In the genomic region with DNA sequence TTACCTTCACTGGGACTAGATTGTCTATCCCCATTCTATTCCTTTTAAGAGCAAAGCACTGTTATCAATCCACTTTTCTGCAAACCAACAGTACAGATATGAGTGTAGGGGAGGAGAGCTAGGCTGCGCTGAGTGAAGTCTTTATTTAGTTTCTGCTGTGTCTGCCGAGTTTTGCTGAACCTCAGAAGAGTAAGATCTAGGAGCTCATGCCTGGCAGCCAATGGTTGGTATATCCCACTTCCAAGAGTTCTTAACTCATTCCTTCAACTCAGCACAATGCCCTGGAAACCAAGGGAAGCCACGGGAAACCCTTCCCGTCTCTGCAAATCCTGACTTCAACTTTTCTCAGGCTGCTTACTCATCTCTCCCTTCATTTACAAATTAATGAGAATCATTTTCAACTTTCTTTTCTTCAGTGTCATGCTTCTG, we compare ENCODE assay signal across 18 cellular contexts. TPM values are rescaled to one million over a fixed set of nuclear protein-coding genes. Genes with fewer than 3 reads are reported as not detected.
A peak's percentile ranks its signal among the peaks of the same experiment; 100 is the strongest.
DNase-seq lines count a peak whose midpoint lies in the region; ATAC-seq, FAIRE-seq and TF ChIP-seq lines count a peak whose summit lies in the region.
"Had no signal": no experiment of that assay in that cellular context is flagged by ENCODE, and none has a peak within 500 bp of the region (broad histone marks: within the 10 kb centered on the region; RNA-seq: fewer than 3 reads in every experiment).

No MANE protein-coding gene starts in this region.

- H3K79me2 ChIP-seq in K562 (ENCODE audit: control insufficient read depth, insufficient read depth, low read length), result peaks cover 5% of the 10 kb centered on the region; the same call in 2 of the 3 replicates

- ATAC-seq in HG02973 (IDR thresholded peaks at IDR 0.05; ENCODE audit: unreplicated experiment) (peak; percentile 53), K562 (peak; percentile 85), GM21528 (IDR thresholded peaks at IDR 0.05; ENCODE audit: low FRiP score, unreplicated experiment) (no peak)
- ATAC-seq: A549, gastroesophageal sphincter, left colon had no signal

- H3K4me2 ChIP-seq in K562 (ENCODE audit: insufficient read depth, low read length), result peak overlapping the region; percentile 74
- H3K4me2 ChIP-seq: A549 had no signal

- POLR2A ChIA-PET in K562 (lab: Yijun Ruan, JAX), result interaction anchor here (1.2 kb wide), 1 partner anchor 58 kb away, joined by 3 read pairs; a partner anchor contains a TSS

- TF ChIP-seq POLR2A in K562 (conservative IDR thresholded peaks at IDR 0.05) (no peak), suprapubic skin (IDR thresholded peaks at IDR 0.05) (no peak), Peyer's patch (IDR thresholded peaks at IDR 0.05) (no peak)

- peak overlapping the region; percentile 28 for H3K27ac Mint-ChIP-seq in activated T-cell treated with anti-CD3 and anti-CD28 coated beads, Interleukin-2, amount 50 U/mL, for 24 hours
- H3K27ac Mint-ChIP-seq: activated naive CD8-positive, alpha-beta T cell; dendritic cell treated with granulocyte-macrophage colony-stimulating factor and Interleukin-4, amounts not matched to agents 40 ng/mL and 50 ng/mL, for 4 days; stimulated activated naive CD8-positive, alpha-beta T cell treated with anti-CD3 and anti-CD28 coated beads, Interleukin-15, Interleukin-2, amounts not matched to agents 100 ng/mL and 50 ng/mL, for 24 hours had no signal

- peak; percentile 89 for FAIRE-seq in K562 (lab: Jason Lieb, UNC)
- FAIRE-seq: A549 had no signal

- DNase-seq in activated T-cell treated with anti-CD3 and anti-CD28 coated beads, Interleukin-2, amount 50 U/mL, for 24 hours, result no peak
- DNase-seq in activated T-cell treated with anti-CD3 and anti-CD28 coated beads for 4 hours, result no peak
- DNase-seq in K562 (ENCODE audit: extremely low read depth in 1 of 4, low spot score in 3 of 4), result peak in 2 of 4 experiments; percentile 48 to 71
- no peak for DNase-seq in suprapubic skin (ENCODE audit: low spot score in 2 of 2)
- DNase-seq in Peyer's patch, result no peak
- no peak for DNase-seq in activated gamma-delta T cell (lab: John Stamatoyannopoulos, UW)
- DNase-seq: activated CD4-positive, alpha-beta T cell treated with anti-CD3 and anti-CD28 coated beads for 48 hours; left colon; NCI-H446; nucleus accumbens; SJCRH30 had no signal

- CTCF ChIA-PET in K562 (lab: Yijun Ruan, JAX; ENCODE audit: low intra/inter-chr PET ratio), result no interaction called here

- in situ Hi-C loops in K562 (cut with MboI), result no loop called here

- H3K9ac ChIP-seq in K562 (ENCODE audit: insufficient read depth in 1 of 2, low read depth in 2 of 2, low read length in 2 of 2), result peak overlapping the region; percentile 57 to 65; a peak in 3 of 4 replicates

- H3K27me3 Mint-ChIP-seq in activated T-cell treated with anti-CD3 and anti-CD28 coated beads, Interleukin-2, amount 50 U/mL, for 24 hours, result no peaks in the 10 kb centered on the region
- H3K27me3 Mint-ChIP-seq: activated naive CD8-positive, alpha-beta T cell; stimulated activated naive CD8-positive, alpha-beta T cell treated with anti-CD3 and anti-CD28 coated beads, Interleukin-15, Interleukin-2, amounts not matched to agents 100 ng/mL and 50 ng/mL, for 24 hours had no signal

- no peaks in the 10 kb centered on the region for H3K9me3 Mint-ChIP-seq in activated T-cell treated with anti-CD3 and anti-CD28 coated beads, Interleukin-2, amount 50 U/mL, for 24 hours
- H3K9me3 Mint-ChIP-seq: dendritic cell treated with granulocyte-macrophage colony-stimulating factor and Interleukin-4, amounts not matched to agents 40 ng/mL and 50 ng/mL, for 4 days; stimulated activated naive CD8-positive, alpha-beta T cell treated with anti-CD3 and anti-CD28 coated beads, Interleukin-15, Interleukin-2, amounts not matched to agents 100 ng/mL and 50 ng/mL, for 24 hours had no signal

- H3K27ac ChIP-seq in K562 (ENCODE audit: extremely low read depth, low read depth, low read length) (peak overlapping the region; percentile 85), suprapubic skin (peak overlapping the region; percentile 36), Peyer's patch (no peak overlapping the region)
- H3K27ac ChIP-seq: A549, gastroesophageal sphincter, SJCRH30 had no signal

- intact Hi-C loops in K562 (cut with micrococcal nuclease), result loop anchor here (2.0 to 10.0 kb wide), 2 partner anchors 60 to 132 kb away; a partner anchor contains a TSS

- no peaks in the 10 kb centered on the region for H3K9me1 ChIP-seq in K562 (ENCODE audit: control insufficient read depth, insufficient read depth, low read length)

- H3K27me3 ChIP-seq in K562 (ENCODE audit: control insufficient read depth in 2 of 2, insufficient read depth in 2 of 2, low read length in 2 of 2), result no peaks in the 10 kb centered on the region
- H3K27me3 ChIP-seq in suprapubic skin, result no peaks in the 10 kb centered on the region
- no peaks in the 10 kb centered on the region for H3K27me3 ChIP-seq in Peyer's patch
- H3K27me3 ChIP-seq: gastroesophageal sphincter, SJCRH30 had no signal

- H3K36me3 ChIP-seq in K562 (ENCODE audit: control insufficient read depth, insufficient read depth, low read length) (no peaks in the 10 kb centered on the region), suprapubic skin (no peaks in the 10 kb centered on the region), Peyer's patch (no peaks in the 10 kb centered on the region)
- H3K36me3 ChIP-seq: gastroesophageal sphincter, SJCRH30 had no signal

- H3K4me1 Mint-ChIP-seq in activated T-cell treated with anti-CD3 and anti-CD28 coated beads, Interleukin-2, amount 50 U/mL, for 24 hours (ENCODE audit: low read depth), result peaks cover 30% of the 10 kb centered on the region

- H3K9me3 ChIP-seq in K562 (replicated peaks; ENCODE audit: control insufficient read depth, insufficient read depth, low read depth, low read length) (no peaks in the 10 kb centered on the region), suprapubic skin (no peaks in the 10 kb centered on the region), Peyer's patch (no peaks in the 10 kb centered on the region)
- H3K9me3 ChIP-seq: A549, gastroesophageal sphincter, SJCRH30 had no signal

- no peaks in the 10 kb centered on the region for H4K20me1 ChIP-seq in K562 (replicated peaks; ENCODE audit: control insufficient read depth, insufficient read depth, low read length)

- WGBS in K562 (ENCODE audit: insufficient coverage, low coverage, missing lambda C conversion rate), result 0% methylated on average over 4 of the region's 4 CpGs
- WGBS in suprapubic skin, result 18% methylated on average over 4 of the region's 4 CpGs

- no peak for TF ChIP-seq RAD21 in K562 (CRISPR knock-in tag; conservative IDR thresholded peaks at IDR 0.05 in 1 of 2, IDR thresholded peaks at IDR 0.05 in 1 of 2)

- peak; percentile 41; the same call in 1 of the 2 replicates for TF ChIP-seq EP300 in K562 (IDR thresholded peaks at IDR 0.05; ENCODE audit: low read length)
- TF ChIP-seq EP300 in suprapubic skin (IDR thresholded peaks at IDR 0.05), result no peak

- H3K4me1 ChIP-seq in K562 (replicated peaks in 1 of 2; ENCODE audit: control insufficient read depth in 2 of 2, insufficient read depth in 2 of 2, low read length in 2 of 2) (peaks cover 8 to 43% of the 10 kb centered on the region in 2 experiments), suprapubic skin (peaks cover 13% of the 10 kb centered on the region), Peyer's patch (no peaks in the 10 kb centered on the region)
- H3K4me1 ChIP-seq: gastroesophageal sphincter, SJCRH30 had no signal

- BruUV-seq in K562 (replicated peaks; lab: Mats Ljungman, UMichigan), result no TSS peak

- TF ChIP-seq CTCF in K562 (IDR thresholded peaks at IDR 0.05 in 2 of 3, conservative IDR thresholded peaks at IDR 0.05 in 1 of 3; ENCODE audit: insufficient read depth in 2 of 3, low read depth in 1 of 3, low read length in 3 of 3), result no peak
- no peak for TF ChIP-seq CTCF in suprapubic skin (IDR thresholded peaks at IDR 0.05)
- TF ChIP-seq CTCF in Peyer's patch (IDR thresholded peaks at IDR 0.05), result no peak

- H2AFZ ChIP-seq in K562 (ENCODE audit: low read depth, low read length), result peak overlapping the region; percentile 83

- peak overlapping the region; percentile 14 for H3K4me3 ChIP-seq in K562
- no peak overlapping the region for H3K4me3 ChIP-seq in suprapubic skin
- no peak overlapping the region for H3K4me3 ChIP-seq in Peyer's patch
- H3K4me3 ChIP-seq: A549, gastroesophageal sphincter, SJCRH30 had no signal

- H3K4me3 Mint-ChIP-seq in activated T-cell treated with anti-CD3 and anti-CD28 coated beads, Interleukin-2, amount 50 U/mL, for 24 hours, result no peak overlapping the region
- H3K4me3 Mint-ChIP-seq: activated naive CD8-positive, alpha-beta T cell; dendritic cell treated with granulocyte-macrophage colony-stimulating factor and Interleukin-4, amounts not matched to agents 40 ng/mL and 50 ng/mL, for 4 days; stimulated activated naive CD8-positive, alpha-beta T cell treated with anti-CD3 and anti-CD28 coated beads, Interleukin-15, Interleukin-2, amounts not matched to agents 100 ng/mL and 50 ng/mL, for 24 hours had no signal

- H3K36me3 Mint-ChIP-seq in activated T-cell treated with anti-CD3 and anti-CD28 coated beads, Interleukin-2, amount 50 U/mL, for 24 hours (ENCODE audit: low read depth), result no peaks in the 10 kb centered on the region

TF ChIP-seq in K562, 482 proteins besides CTCF, POLR2A, EP300 and RAD21 (continues in another document):
- TF ChIP-seq ZNF121 (CRISPR knock-in tag; conservative IDR thresholded peaks at IDR 0.05) (no peak), KDM1A (IDR thresholded peaks at IDR 0.05) (0 out of 4 replicates have a peak, but pooled peaks of 1 of the 2 experiments have one; percentile 20)

RNA-seq across cellular contexts. Expression of a gene that starts 58.0 kb away (rescaled TPM):
- total RNA-seq in K562 (2011; cell fraction: chromatin; rRNA removed; ENCODE audit: low replicate concordance), result 47.2 and 144 TPM in 2 replicates
- total RNA-seq in K562 (2011; cell fraction: nucleolus; rRNA removed), result 15.7 and 20.1 TPM in 2 replicates
- total RNA-seq in K562 (2011; cell fraction: nucleoplasm; rRNA removed), result 35.0 and 35.2 TPM in 2 replicates
- 10.1 and 10.6 TPM in 2 replicates for total RNA-seq in K562 (2014; rRNA removed)
- total RNA-seq in K562 (2014; rRNA removed; fragmentation: Illumina TruSeq; extraction: Trizol), result 21.4 and 23.8 TPM in 2 replicates
- total RNA-seq in K562 (2015; rRNA removed; fragmentation: Illumina TruSeq; extraction: Trizol), result 20.7 and 21.5 TPM in 2 replicates
- total RNA-seq in K562 (2021), result 16.5 and 18.5 TPM in 2 replicates
- polyA plus RNA-seq in K562 (2011; rRNA removed), result 21.4 and 23.4 TPM in 2 replicates
- polyA plus RNA-seq in K562 (2011; cell fraction: cytosol; rRNA removed), result 3.8 and 11.2 TPM in 2 replicates
- polyA plus RNA-seq in K562 (2011; cell fraction: nucleus; rRNA removed), result 16.9 and 26.8 TPM in 2 replicates
- 10.4 and 11.5 TPM in 2 replicates for polyA plus RNA-seq in K562 (2012)
- polyA plus RNA-seq in K562 (2014; fragmentation: Illumina TruSeq; extraction: Trizol), result 12.7 and 15.3 TPM in 2 replicates
- polyA plus RNA-seq in K562 (2014; fragmentation: Nextera tagmentation; extraction: Ambion mirVana), result 1 to 10 TPM; 4.7 to 5.1 TPM
- 9.8 and 13.4 TPM in 2 replicates for polyA plus RNA-seq in K562 (2014; rRNA removed)
- 70.6 and 91.4 TPM in 2 replicates for polyA minus RNA-seq in K562 (2011; rRNA and poly(A)+ RNA removed)
- 13.9 and 19.0 TPM in 2 replicates for polyA minus RNA-seq in K562 (2011; cell fraction: cytosol; rRNA and poly(A)+ RNA removed)
- 34.7 and 74.5 TPM in 2 replicates for polyA minus RNA-seq in K562 (2011; cell fraction: nucleus; rRNA and poly(A)+ RNA removed)
- 10 to 100 TPM; 25.4 to 64.0 (median 36.5) TPM for total RNA-seq in suprapubic skin
- 10 to 100 TPM; 20.7 to 40.4 (median 22.6) TPM for total RNA-seq in Peyer's patch

Comparison
In these comparisons a context has a peak if more than half of its experiments do, and no peak if none do; other contexts are left out.
1. H3K27ac ChIP-seq: peak in K562 (single experiment) and suprapubic skin (single experiment); none in Peyer's patch (0 of 4).